Comparison of ENCODE assay signal across 1 cellular context in the genomic region with DNA sequence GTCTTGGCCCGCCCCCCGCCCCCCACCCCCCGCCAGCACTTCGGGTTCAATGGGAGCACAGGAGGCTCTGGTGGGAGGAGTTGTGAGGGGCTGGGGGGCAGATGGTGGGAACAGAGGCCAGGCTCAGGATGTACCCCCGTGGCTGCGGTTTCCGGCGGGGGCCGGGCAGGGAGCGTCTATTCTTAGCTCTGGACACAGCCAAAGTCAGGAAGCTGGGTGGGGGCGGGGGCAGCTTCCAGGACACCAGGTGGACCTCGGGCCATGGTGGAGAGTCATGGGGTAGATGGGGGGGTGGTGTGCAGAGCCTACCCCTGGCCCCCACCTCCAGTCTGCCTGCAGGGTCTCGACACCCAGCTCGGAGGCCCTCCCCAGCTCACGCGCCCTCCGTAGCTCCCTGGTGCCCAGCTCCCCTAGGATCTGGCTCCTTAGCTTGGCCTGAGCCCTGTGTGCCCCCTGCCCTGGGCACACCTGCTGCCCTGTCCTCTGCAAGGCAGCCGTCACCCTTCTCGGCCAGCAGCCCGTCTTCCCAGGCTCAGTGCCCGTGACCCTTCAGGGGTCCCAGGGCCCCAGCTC.
TF ChIP-seq lines count a peak whose summit lies in the region.

No MANE protein-coding gene starts in this region.

TF ChIP-seq in K562, 482 proteins besides CTCF, POLR2A, EP300 and RAD21 (continued from another document):
- TF ChIP-seq, protein P1, sequence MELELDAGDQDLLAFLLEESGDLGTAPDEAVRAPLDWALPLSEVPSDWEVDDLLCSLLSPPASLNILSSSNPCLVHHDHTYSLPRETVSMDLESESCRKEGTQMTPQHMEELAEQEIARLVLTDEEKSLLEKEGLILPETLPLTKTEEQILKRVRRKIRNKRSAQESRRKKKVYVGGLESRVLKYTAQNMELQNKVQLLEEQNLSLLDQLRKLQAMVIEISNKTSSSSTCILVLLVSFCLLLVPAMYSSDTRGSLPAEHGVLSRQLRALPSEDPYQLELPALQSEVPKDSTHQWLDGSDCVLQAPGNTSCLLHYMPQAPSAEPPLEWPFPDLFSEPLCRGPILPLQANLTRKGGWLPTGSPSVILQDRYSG (tag; conservative IDR thresholded peaks at IDR 0.05; ENCODE audit: low read depth) = 0 out of 2 replicates have a peak, but pooled peaks have one; percentile 36
- TF ChIP-seq, protein P2, sequence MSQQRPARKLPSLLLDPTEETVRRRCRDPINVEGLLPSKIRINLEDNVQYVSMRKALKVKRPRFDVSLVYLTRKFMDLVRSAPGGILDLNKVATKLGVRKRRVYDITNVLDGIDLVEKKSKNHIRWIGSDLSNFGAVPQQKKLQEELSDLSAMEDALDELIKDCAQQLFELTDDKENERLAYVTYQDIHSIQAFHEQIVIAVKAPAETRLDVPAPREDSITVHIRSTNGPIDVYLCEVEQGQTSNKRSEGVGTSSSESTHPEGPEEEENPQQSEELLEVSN (IDR thresholded peaks at IDR 0.05; ENCODE audit: borderline replicate concordance in 1 of 2, extremely low read depth in 1 of 2, insufficient read depth in 1 of 2, insufficient read length in 1 of 2, low read depth in 1 of 2, low read length in 1 of 2, poor library complexity in 1 of 2, severe bottlenecking in 1 of 2) = peak in 1 of 2 experiments; percentile 24
